8 cellular contexts compared by ENCODE assay signal in genomic region chr5:65926893-65927292, GRCh38.
A peak's percentile ranks its signal among the peaks of the same experiment; 100 is the strongest.
DNase-seq lines count a peak whose midpoint lies in the region; ATAC-seq and TF ChIP-seq lines count a peak whose summit lies in the region.

No MANE protein-coding gene starts in this region.

- H3K27ac ChIP-seq in OCI-LY1 (ENCODE audit: low read depth, low read length, poor library complexity, severe bottlenecking) (peak overlapping the region; percentile 96), mucosa of rectum (ENCODE audit: low read depth in 2 of 2, low read length in 2 of 2) (peak overlapping the region; percentile 99 to 100)

- H3F3A ChIP-seq in OCI-LY1 (ENCODE audit: insufficient read depth, low read length) = no peaks in the 10 kb centered on the region; the same call in 1 of the 2 replicates

- H3K79me2 ChIP-seq in OCI-LY1 (ENCODE audit: insufficient read depth, low read length) = peaks cover 56% of the 10 kb centered on the region

- H4K20me1 ChIP-seq in OCI-LY1 (ENCODE audit: insufficient read depth, low read length) = no peaks in the 10 kb centered on the region

- no peak for ATAC-seq in HG03521 (IDR thresholded peaks at IDR 0.05; ENCODE audit: unreplicated experiment)

- H3K9me2 ChIP-seq in OCI-LY1 (ENCODE audit: low read depth, low read length) = no peaks in the 10 kb centered on the region

- H3K4me3 ChIP-seq in OCI-LY1 (ENCODE audit: low read depth, low read length, poor library complexity, severe bottlenecking) = peak overlapping the region; percentile 78
- H3K4me3 ChIP-seq in choroid plexus epithelial cell (ENCODE audit: low read depth, low read length) = peak overlapping the region; percentile 86
- H3K4me3 ChIP-seq in mucosa of rectum (ENCODE audit: low read length in 2 of 2) = peak overlapping the region; percentile 91 to 92

- peak overlapping the region; percentile 86 for H3K4me2 ChIP-seq in OCI-LY1 (ENCODE audit: low read length)

- H3K27me3 ChIP-seq in OCI-LY1 (ENCODE audit: insufficient read depth, low read length) (no peaks in the 10 kb centered on the region), mucosa of rectum (ENCODE audit: control insufficient read depth in 2 of 2, insufficient read depth in 2 of 2, low read length in 2 of 2) (no peaks in the 10 kb centered on the region)

- peak; percentile 11 for DNase-seq in DMS79 treated with DMSO at 0.1 percent for 48 hours (lab: John Stamatoyannopoulos, UW)
- no peak for DNase-seq in DMS79 (lab: John Stamatoyannopoulos, UW)
- peak; percentile 33 for DNase-seq in choroid plexus epithelial cell (ENCODE audit: low read depth)
- no peak for DNase-seq in NCI-H146 (lab: John Stamatoyannopoulos, UW)
- no peak for DNase-seq in NCI-H2081 treated with DMSO at 0.1 percent for 48 hours (lab: John Stamatoyannopoulos, UW)

- no peak overlapping the region for H2AFZ ChIP-seq in OCI-LY1 (ENCODE audit: low read length)

- H3K9me3 ChIP-seq in OCI-LY1 (ENCODE audit: low read length) (no peaks in the 10 kb centered on the region), mucosa of rectum (ENCODE audit: control insufficient read depth in 2 of 2, low read length in 2 of 2) (no peaks in the 10 kb centered on the region)

- H3K9ac ChIP-seq in OCI-LY1 (ENCODE audit: low read length) (peak overlapping the region; percentile 99), mucosa of rectum (ENCODE audit: low read depth in 1 of 2, low read length in 2 of 2) (peak overlapping the region; percentile 95 to 100)

- H3K36me3 ChIP-seq in OCI-LY1 (ENCODE audit: insufficient read depth, low read length) (peaks cover 11% of the 10 kb centered on the region; the same call in 1 of the 2 replicates), mucosa of rectum (ENCODE audit: control insufficient read depth in 2 of 2, insufficient read depth in 2 of 2, low read length in 2 of 2) (no peaks in the 10 kb centered on the region)

- H3K4me1 ChIP-seq in OCI-LY1 (ENCODE audit: insufficient read depth, low read length, severe bottlenecking) (peaks cover 43% of the 10 kb centered on the region), mucosa of rectum (ENCODE audit: control insufficient read depth in 2 of 2, insufficient read depth in 2 of 2, low read length in 2 of 2) (peaks cover 7 to 11% of the 10 kb centered on the region in 2 donors)

- TF ChIP-seq CTCF in OCI-LY1 (IDR thresholded peaks at IDR 0.05; ENCODE audit: low read length) (no peak), choroid plexus epithelial cell (conservative IDR thresholded peaks at IDR 0.05; ENCODE audit: low read depth, low read length) (no peak)

Comparison
In these comparisons a context has a peak if more than half of its experiments do, and no peak if none do; other contexts are left out.
1. DNase-seq: peak in DMS79 treated with DMSO at 0.1 percent for 48 hours (single experiment) and choroid plexus epithelial cell (single experiment); none in DMS79 (single experiment), NCI-H146 (single experiment) and NCI-H2081 treated with DMSO at 0.1 percent for 48 hours (single experiment).
2. Peak in every context shown above with its lines, with median percentiles within 50 percentile points of each other: H3K4me3 ChIP-seq.